Comparison of ENCODE assay signal across 27 cellular contexts in genomic region chr17:63250830-63251229, GRCh38.
DNase-seq lines count a peak whose midpoint lies in the region; ATAC-seq, FAIRE-seq and TF ChIP-seq lines count a peak whose summit lies in the region.
"Had no signal": no experiment of that assay in that cellular context is flagged by ENCODE, and none has a peak within 500 bp of the region (broad histone marks: within the 10 kb centered on the region; RNA-seq: fewer than 3 reads in every experiment).

No MANE protein-coding gene starts in this region.

- CTCF ChIA-PET in mammary epithelial cell (lab: Charles Lee; ENCODE audit: low non-redundant PET): no interaction called here

- 40 to 62% methylated on average over 3 of the region's 3 CpGs for WGBS in lower leg skin, 2 donors
- 100% methylated on average over 3 of the region's 3 CpGs for WGBS in mammary epithelial cell (ENCODE audit: low coverage, missing lambda C conversion rate)

- no TSS peak for BruUV-seq in mammary epithelial cell (replicated peaks; lab: Mats Ljungman, UMichigan)

- no peak for TF ChIP-seq CTCF in lower lobe of right lung (IDR thresholded peaks at IDR 0.05)
- TF ChIP-seq CTCF in lower leg skin (IDR thresholded peaks at IDR 0.05): no peak
- no peak for TF ChIP-seq CTCF in mammary epithelial cell (conservative IDR thresholded peaks at IDR 0.05 in 1 of 2, IDR thresholded peaks at IDR 0.05 in 1 of 2; ENCODE audit: extremely low read depth in 1 of 2, insufficient read depth in 1 of 2, low read depth in 1 of 2, low read length in 2 of 2)

- H3K4me3 ChIP-seq in ACC112 (ENCODE audit: low read depth, low read length): peak overlapping the region; percentile 58
- no peak overlapping the region for H3K4me3 ChIP-seq in lower lobe of right lung
- no peak overlapping the region for H3K4me3 ChIP-seq in lower leg skin (ENCODE audit: low read depth, poor library complexity, severe bottlenecking)
- H3K4me3 ChIP-seq in mammary epithelial cell (replicated peaks in 1 of 3; ENCODE audit: insufficient read depth in 1 of 3, low read depth in 2 of 3, low read length in 3 of 3): no peak overlapping the region
- H3K4me3 ChIP-seq: K562, spleen, uterus had no signal

- DNase-seq in H54 (ENCODE audit: insufficient read length, low spot score) (no peak), fibroblast of gingiva (ENCODE audit: low read depth) (peak; percentile 63), lower lobe of right lung (no peak), lower leg skin (ENCODE audit: low spot score in 2 of 2) (no peak), mammary epithelial cell (no peak), RKO (ENCODE audit: low spot score) (no peak)
- DNase-seq: activated CD4-positive, alpha-beta T cell treated with anti-CD3 and anti-CD28 coated beads, Interleukin-2, amount 10 ng/mL, durations not matched to agents 7 days and 5 days; cerebellar nuclear complex; DMS79 treated with DMSO at 0.1 percent for 48 hours; effector memory CD4-positive, alpha-beta T cell; erythroblast; mesendoderm; MM.1S; naive B cell; NCI-H1417; NCI-H2081 treated with DMSO at 0.1 percent for 48 hours; NCI-H446 treated with DMSO at 0.1 percent for 48 hours; spleen; stimulated activated CD4-positive, alpha-beta T cell treated with anti-CD3 and anti-CD28 coated beads, Interleukin-4, amount 100 ng/mL, for 1 hour; uterus had no signal

- intact Hi-C loops in lower lobe of right lung (cut with DNase I): no loop called here
- intact Hi-C loops in lower leg skin (cut with DNase I; ENCODE audit: low total_unique reads): no loop called here
- intact Hi-C loops in mammary epithelial cell (cut with micrococcal nuclease): no loop called here

- H3K36me3 ChIP-seq in ACC112 (ENCODE audit: insufficient read depth, low read length) (no peaks in the 10 kb centered on the region), lower lobe of right lung (no peaks in the 10 kb centered on the region), mammary epithelial cell (ENCODE audit: insufficient read depth, low read length) (no peaks in the 10 kb centered on the region)
- H3K36me3 ChIP-seq: spleen, uterus had no signal

- H3K9me3 ChIP-seq in lower lobe of right lung (no peaks in the 10 kb centered on the region), mammary epithelial cell (replicated peaks; ENCODE audit: insufficient read depth, low read length) (no peaks in the 10 kb centered on the region)
- H3K9me3 ChIP-seq: uterus had no signal

- FAIRE-seq in H54 (lab: Jason Lieb, UNC): peak; percentile 69
- FAIRE-seq: GM12891, K562 had no signal

- no peak overlapping the region for H3K9ac ChIP-seq in mammary epithelial cell (ENCODE audit: insufficient read depth, low read length)

- H3K27ac ChIP-seq in ACC112 (ENCODE audit: low read depth, low read length): peak overlapping the region; percentile 42
- H3K27ac ChIP-seq in lower lobe of right lung: no peak overlapping the region
- no peak overlapping the region for H3K27ac ChIP-seq in mammary epithelial cell (ENCODE audit: insufficient read depth, low read depth, low read length)
- H3K27ac ChIP-seq: C4-2B, spleen, uterus had no signal

- no peaks in the 10 kb centered on the region for H3K27me3 ChIP-seq in ACC112 (ENCODE audit: insufficient read depth, low read length)
- H3K27me3 ChIP-seq in lower lobe of right lung (ENCODE audit: low read depth): no peaks in the 10 kb centered on the region
- H3K27me3 ChIP-seq in mammary epithelial cell (ENCODE audit: insufficient read depth, low read length): no peaks in the 10 kb centered on the region
- H3K27me3 ChIP-seq: spleen, uterus had no signal

- H3K4me1 ChIP-seq in ACC112 (ENCODE audit: control insufficient read depth, insufficient read depth, low read length, unreplicated experiment) (peaks cover 33% of the 10 kb centered on the region), lower lobe of right lung (peaks cover 24% of the 10 kb centered on the region), mammary epithelial cell (ENCODE audit: insufficient read depth, low read length) (no peaks in the 10 kb centered on the region)
- H3K4me1 ChIP-seq: spleen, uterus had no signal

- no peak for TF ChIP-seq POLR2A in H54 (IDR thresholded peaks at IDR 0.05; ENCODE audit: low read depth, low read length)
- TF ChIP-seq POLR2A in lower leg skin (IDR thresholded peaks at IDR 0.05): no peak

- dilution Hi-C loops in mammary epithelial cell (cut with HindIII; ENCODE audit: low sequenced_read_pairs): no loop called here

- in situ Hi-C loops in mammary epithelial cell (cut with MboI; ENCODE audit: low sequenced_read_pairs in 2 of 2): no loop called here

- H3K79me2 ChIP-seq in ACC112 (ENCODE audit: control insufficient read depth, insufficient read depth, low read length, unreplicated experiment): peaks cover 18% of the 10 kb centered on the region
- peaks cover 58% of the 10 kb centered on the region for H3K79me2 ChIP-seq in mammary epithelial cell (ENCODE audit: insufficient read depth, low read length)

- no peak overlapping the region for H3K4me2 ChIP-seq in mammary epithelial cell (ENCODE audit: insufficient read depth, low read depth, low read length)

- H2AFZ ChIP-seq in ACC112 (ENCODE audit: low read length, unreplicated experiment) (peak overlapping the region; percentile 17), mammary epithelial cell (ENCODE audit: low read depth, low read length) (no peak overlapping the region)

- H4K20me1 ChIP-seq in mammary epithelial cell (ENCODE audit: insufficient read depth, low read length): no peaks in the 10 kb centered on the region

- ATAC-seq in lower lobe of right lung: peak; percentile 55 to 73
- ATAC-seq in HG02885 (IDR thresholded peaks at IDR 0.05; ENCODE audit: poor library complexity, unreplicated experiment): no peak
- ATAC-seq: activated T-helper 17 cell treated with anti-CD3 and anti-CD28 coated beads, Interleukin-2, amount 50 U/mL, for 72 hours; K562; stimulated activated memory B cell treated with anti-CD40 and anti-IgM and Interleukin-4, amounts not matched to agents 10 μg/mL and 1 μg/mL and 100 μg/mL, for 72 hours had no signal
